ENCODE assay signal across 34 cellular contexts in the genomic region with DNA sequence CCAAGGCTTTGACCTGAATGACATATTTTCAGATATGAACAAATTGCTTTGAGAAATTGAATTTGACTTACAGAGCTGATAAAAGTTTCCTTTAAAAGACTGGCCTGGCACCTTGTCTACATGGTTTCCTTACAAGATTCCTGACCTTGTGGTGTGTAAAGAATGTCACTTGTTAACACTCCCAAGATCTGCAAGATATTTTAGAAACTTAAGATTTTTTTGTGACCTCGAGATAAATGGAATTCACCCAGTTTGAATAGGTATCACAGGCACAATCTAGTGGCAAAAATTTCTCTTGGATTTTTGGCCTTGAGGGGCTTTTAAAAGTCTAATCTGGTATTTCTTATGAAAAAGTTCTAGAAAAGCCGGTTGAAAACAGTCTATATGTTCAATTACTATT.
"Had no signal": no experiment of that assay in that cellular context is flagged by ENCODE, and none has a peak within 500 bp of the region (broad histone marks: within the 10 kb centered on the region; RNA-seq: fewer than 3 reads in every experiment).

No MANE protein-coding gene starts in this region.

- H3K4me3 ChIP-seq: MG63 had no signal

- DNase-seq: Karpas-422, Kasumi-1, KG1, MG63, MM.1S, MV-4-11, NCI-H1048, NCI-H1092, NCI-H1092 treated with DMSO at 0.1 percent for 48 hours, NCI-H1105, NCI-H1105 treated with DMSO at 0.1 percent for 48 hours, NCI-H1417, NCI-H1417 treated with DMSO at 0.1 percent for 48 hours, NCI-H1436, NCI-H1436 treated with DMSO at 0.1 percent for 48 hours, NCI-H146, NCI-H1694, NCI-H1694 treated with DMSO at 0.1 percent for 48 hours, NCI-H187, NCI-H187 treated with DMSO at 0.1 percent for 48 hours, NCI-H1930, NCI-H2029, NCI-H2029 treated with DMSO at 0.1 percent for 48 hours, NCI-H2081, NCI-H2081 treated with DMSO at 0.1 percent for 48 hours, NCI-H2107, NCI-H2171, NCI-H2227 treated with DMSO at 0.1 percent for 48 hours, NCI-H226, NCI-H345, NCI-H446, NCI-H446 treated with DMSO at 0.1 percent for 48 hours, NCI-H510A had no signal

- H3K4me2 ChIP-seq: KMS-11 had no signal

- H3K27me3 ChIP-seq: MG63 had no signal

- H3K9me3 ChIP-seq: MG63 had no signal

- H3K27ac ChIP-seq: KMS-11 had no signal

- H3K9ac ChIP-seq: KMS-11 had no signal

- H3K36me3 ChIP-seq: MG63 had no signal
